ENCODE assay signal across 8 cellular contexts in the genomic region with DNA sequence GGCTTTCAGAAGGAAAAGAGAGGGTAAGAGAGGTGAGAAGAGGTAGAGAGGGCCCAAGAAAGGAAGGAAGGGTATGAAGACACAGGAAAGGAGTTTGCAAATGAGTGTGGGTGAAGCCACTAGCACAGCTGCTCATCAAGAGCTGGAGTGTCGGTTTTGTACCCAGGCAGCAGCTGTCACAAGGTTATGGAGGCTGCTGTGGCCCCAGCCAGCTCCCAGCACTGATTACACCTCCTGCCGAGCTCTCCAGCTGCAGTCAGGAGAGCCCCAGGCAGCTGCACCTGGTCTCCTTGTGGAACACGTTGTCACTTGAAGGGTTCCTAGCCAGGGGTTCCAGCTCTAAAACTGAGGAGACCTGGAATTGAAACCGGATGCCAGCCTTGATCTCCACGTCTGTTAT.
DNase-seq lines count a peak whose midpoint lies in the region; ATAC-seq and TF ChIP-seq lines count a peak whose summit lies in the region.

No MANE protein-coding gene starts in this region.

- ATAC-seq in GM18517 (IDR thresholded peaks at IDR 0.05; ENCODE audit: unreplicated experiment) = peak; percentile 81
- ATAC-seq in activated naive CD8-positive, alpha-beta T cell treated with anti-CD3 and anti-CD28 coated beads, Interleukin-2, amount 10 ng/mL, durations not matched to agents 7 days and 5 days (ENCODE audit: low read depth) = peak; percentile 66

- H3K4me3 Mint-ChIP-seq in activated naive CD8-positive, alpha-beta T cell treated with anti-CD3 and anti-CD28 coated beads, Interleukin-2, amount 10 ng/mL, durations not matched to agents 7 days and 5 days = peak overlapping the region; percentile 58

- H3K36me3 Mint-ChIP-seq in activated naive CD8-positive, alpha-beta T cell treated with anti-CD3 and anti-CD28 coated beads, Interleukin-2, amount 10 ng/mL, durations not matched to agents 7 days and 5 days = no peaks in the 10 kb centered on the region

- H3K9me3 Mint-ChIP-seq in activated naive CD8-positive, alpha-beta T cell treated with anti-CD3 and anti-CD28 coated beads, Interleukin-2, amount 10 ng/mL, durations not matched to agents 7 days and 5 days = no peaks in the 10 kb centered on the region

- H3K4me1 ChIP-seq in HEK293 (ENCODE audit: control insufficient read depth, insufficient read depth, low read length) (no peaks in the 10 kb centered on the region), left ventricle myocardium inferior (peaks cover 1% of the 10 kb centered on the region)

- POLR2A ChIA-PET in HEK293 (lab: Yijun Ruan, JAX) = interaction anchor here (0.8 to 1.5 kb wide), 2 partner anchors 7 to 43 kb away, joined by 3 to 5 read pairs; no protein-coding TSS in a partner anchor
- POLR2A ChIA-PET in activated naive CD8-positive, alpha-beta T cell treated with anti-CD3 and anti-CD28 coated beads, Interleukin-2, amount 10 ng/mL, durations not matched to agents 7 days and 5 days (lab: Charles Lee) = interaction anchor here (0.9 to 5.0 kb wide), 7 partner anchors 8 to 61 kb away, joined by 3 to 37 read pairs (median 6); a partner anchor contains a TSS

- peaks cover 30% of the 10 kb centered on the region for H3K4me1 Mint-ChIP-seq in activated naive CD8-positive, alpha-beta T cell treated with anti-CD3 and anti-CD28 coated beads, Interleukin-2, amount 10 ng/mL, durations not matched to agents 7 days and 5 days

- H3K36me3 ChIP-seq in HEK293 (ENCODE audit: control insufficient read depth in 2 of 2, insufficient read depth in 1 of 2, low read length in 2 of 2) (no peaks in the 10 kb centered on the region), left ventricle myocardium inferior (no peaks in the 10 kb centered on the region)

- H3K27me3 Mint-ChIP-seq in activated naive CD8-positive, alpha-beta T cell treated with anti-CD3 and anti-CD28 coated beads, Interleukin-2, amount 10 ng/mL, durations not matched to agents 7 days and 5 days = no peaks in the 10 kb centered on the region

- H3K27me3 ChIP-seq in left ventricle myocardium inferior (ENCODE audit: low read depth) = no peaks in the 10 kb centered on the region

- DNase-seq in NCI-H1105 (lab: John Stamatoyannopoulos, UW) (peak; percentile 36), putamen (ENCODE audit: low spot score) (no peak), left ventricle myocardium inferior (no peak), middle frontal gyrus (ENCODE audit: extremely low spot score, low spot score) (no peak), amniotic stem cell (lab: John Stamatoyannopoulos, UW) (no peak)
- no peak for DNase-seq in activated naive CD8-positive, alpha-beta T cell treated with anti-CD3 and anti-CD28 coated beads, Interleukin-2, amount 10 ng/mL, durations not matched to agents 7 days and 5 days

- TF ChIP-seq CTCF in HEK293 (tag by site-specific recombination; IDR thresholded peaks at IDR 0.05) (no peak), left ventricle myocardium inferior (IDR thresholded peaks at IDR 0.05; ENCODE audit: borderline replicate concordance) (no peak)

- H3K27ac Mint-ChIP-seq in activated naive CD8-positive, alpha-beta T cell treated with anti-CD3 and anti-CD28 coated beads, Interleukin-2, amount 10 ng/mL, durations not matched to agents 7 days and 5 days = peak overlapping the region; percentile 81

- H3K27ac ChIP-seq in HEK293 (ENCODE audit: extremely low read depth, low read depth, low read length) (no peak overlapping the region), left ventricle myocardium inferior (replicated peaks) (no peak overlapping the region)

- CTCF ChIA-PET in HEK293 (lab: Yijun Ruan, JAX) = interaction anchor here (0.6 to 1.9 kb wide), 3 partner anchors 8 to 268 kb away, joined by 3 to 5 read pairs (median 4); no protein-coding TSS in a partner anchor

- intact Hi-C loops in left ventricle myocardium inferior (cut with micrococcal nuclease) = no loop called here

- H3K9me3 ChIP-seq in HEK293 (ENCODE audit: control insufficient read depth, insufficient read depth, low read depth, low read length) (no peaks in the 10 kb centered on the region), left ventricle myocardium inferior (replicated peaks) (no peaks in the 10 kb centered on the region)

- no peak overlapping the region for H3K4me3 ChIP-seq in HEK293 (ENCODE audit: low read depth, low read length)
- H3K4me3 ChIP-seq in left ventricle myocardium inferior = no peak overlapping the region

TF ChIP-seq in HEK293, 187 proteins besides CTCF, POLR2A, EP300 and RAD21:
- TF ChIP-seq GLIS1 (tag by site-specific recombination; IDR thresholded peaks at IDR 0.05) = peak; percentile 93
- no peak for TF ChIP-seq RBAK (tag by site-specific recombination; IDR thresholded peaks at IDR 0.05)
- peak; percentile 85 for TF ChIP-seq ZIC2 (tag by site-specific recombination; IDR thresholded peaks at IDR 0.05)
TF ChIP-seq in HEK293: peak in this region for 2.
